20 cellular contexts compared by ENCODE assay signal in genomic region chr6:119327810-119328209, GRCh38.
"Had no signal": no experiment of that assay in that cellular context is flagged by ENCODE, and none has a peak within 500 bp of the region (broad histone marks: within the 10 kb centered on the region; RNA-seq: fewer than 3 reads in every experiment).

No MANE protein-coding gene starts in this region.

- H3K27me3 ChIP-seq: colonic mucosa, foreskin keratinocyte, neural progenitor cell, ovary, right atrium auricular region, tibial artery, upper lobe of right lung, vagina had no signal

- H3K9ac ChIP-seq: neural progenitor cell had no signal

- H3K4me2 ChIP-seq: neural progenitor cell had no signal

- H3K36me3 Mint-ChIP-seq: neural progenitor cell had no signal

- H3K27ac ChIP-seq: colonic mucosa, foreskin keratinocyte, neural progenitor cell, ovary, right atrium auricular region, tibial artery, upper lobe of right lung, vagina had no signal

- H3K9me3 Mint-ChIP-seq: endodermal cell; naive thymus-derived CD8-positive, alpha-beta T cell; neural progenitor cell; stimulated activated naive CD8-positive, alpha-beta T cell treated with anti-CD3 and anti-CD28 coated beads, Interleukin-15, Interleukin-2, amounts not matched to agents 100 ng/mL and 50 ng/mL, for 24 hours had no signal

- ATAC-seq: foreskin keratinocyte; left cardiac atrium; left ventricle myocardium superior; naive thymus-derived CD8-positive, alpha-beta T cell; upper lobe of right lung had no signal

- H3K4me3 Mint-ChIP-seq: endodermal cell; naive thymus-derived CD8-positive, alpha-beta T cell; neural progenitor cell; stimulated activated naive CD8-positive, alpha-beta T cell treated with anti-CD3 and anti-CD28 coated beads, Interleukin-15, Interleukin-2, amounts not matched to agents 100 ng/mL and 50 ng/mL, for 24 hours had no signal

- H3K27me3 Mint-ChIP-seq: naive thymus-derived CD8-positive, alpha-beta T cell; stimulated activated naive CD8-positive, alpha-beta T cell treated with anti-CD3 and anti-CD28 coated beads, Interleukin-15, Interleukin-2, amounts not matched to agents 100 ng/mL and 50 ng/mL, for 24 hours had no signal

- H2AFZ ChIP-seq: neural progenitor cell had no signal

- H3K9me3 ChIP-seq: colonic mucosa, ovary, right atrium auricular region, tibial artery, upper lobe of right lung, vagina had no signal

- H3K27ac Mint-ChIP-seq: endodermal cell; neural progenitor cell; stimulated activated naive CD8-positive, alpha-beta T cell treated with anti-CD3 and anti-CD28 coated beads, Interleukin-15, Interleukin-2, amounts not matched to agents 100 ng/mL and 50 ng/mL, for 24 hours had no signal

- H3K4me1 ChIP-seq: colonic mucosa, neural progenitor cell, right atrium auricular region had no signal

- H3K4me3 ChIP-seq: colonic mucosa, lung, neural progenitor cell, ovary, right atrium auricular region, tibial artery, upper lobe of right lung, vagina had no signal

- H3K36me3 ChIP-seq: colonic mucosa, neural progenitor cell, ovary, right atrium auricular region had no signal

- DNase-seq: colonic mucosa; dermis blood vessel endothelial cell; endodermal cell; erythroblast; foreskin keratinocyte; left cardiac atrium; left ventricle myocardium superior; mesendoderm; naive thymus-derived CD8-positive, alpha-beta T cell; nucleus accumbens; ovary; small intestine; stimulated activated CD4-positive, alpha-beta T cell treated with anti-CD3 and anti-CD28 coated beads, Interleukin-12 subunit alpha, Interleukin-12 subunit beta, amount 100 ng/mL, for 4 hours; tibial artery; upper lobe of right lung had no signal
